9 cellular contexts compared by ENCODE assay signal in the genomic region with DNA sequence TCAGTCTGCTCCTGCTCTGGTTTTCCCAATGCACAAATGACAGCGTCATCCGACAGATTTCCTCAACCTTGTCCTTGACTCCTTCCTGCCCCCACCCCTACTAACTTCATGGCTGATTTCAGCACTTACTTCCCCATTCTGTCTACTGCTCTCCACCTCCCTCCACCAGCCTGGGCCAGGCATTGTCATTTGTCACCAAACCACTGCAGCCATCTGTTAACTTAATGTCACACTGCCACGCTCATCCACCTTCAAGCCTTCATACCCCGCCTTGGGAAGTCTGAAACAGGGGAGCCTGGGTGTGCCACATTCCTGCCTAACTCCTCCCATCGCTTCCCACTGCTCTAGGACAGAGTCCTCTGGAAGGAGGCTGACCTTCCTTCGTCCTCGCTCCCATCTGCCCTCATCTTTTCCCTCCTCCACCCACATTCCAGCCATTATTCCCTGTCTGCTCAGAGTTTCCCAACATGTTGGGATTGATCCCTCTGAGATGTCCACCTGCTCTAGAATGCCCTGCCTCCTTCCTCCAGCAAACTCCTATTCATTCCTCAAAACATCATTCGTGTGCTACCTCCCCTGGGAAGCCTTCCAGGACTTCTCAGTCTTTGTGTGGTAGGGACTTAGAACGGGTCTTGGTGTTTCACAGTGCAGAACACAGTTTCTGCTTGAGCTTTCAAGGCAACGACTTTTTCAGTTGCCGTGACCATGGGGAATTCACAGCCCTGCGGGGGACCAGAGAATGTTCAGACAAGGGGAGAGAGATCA. TPM values are rescaled to one million over a fixed set of nuclear protein-coding genes. Genes with fewer than 3 reads are reported as not detected.
A peak's percentile ranks its signal among the peaks of the same experiment; 100 is the strongest.
DNase-seq lines count a peak whose midpoint lies in the region; ATAC-seq and TF ChIP-seq lines count a peak whose summit lies in the region.
"Had no signal": no experiment of that assay in that cellular context is flagged by ENCODE, and none has a peak within 500 bp of the region (broad histone marks: within the 10 kb centered on the region; RNA-seq: fewer than 3 reads in every experiment).

No MANE protein-coding gene starts in this region.

- H3K4me3 Mint-ChIP-seq in CD8-positive, alpha-beta memory T cell: no peak overlapping the region
- no peak overlapping the region for H3K4me3 Mint-ChIP-seq in WTC11

- peak; percentile 78 for ATAC-seq in HG02759 (IDR thresholded peaks at IDR 0.05; ENCODE audit: unreplicated experiment)
- ATAC-seq in HG02840 (IDR thresholded peaks at IDR 0.05; ENCODE audit: low FRiP score, unreplicated experiment): no peak
- ATAC-seq in WTC11: no peak

- H2BK120ac ChIP-seq in mesendoderm (ENCODE audit: low read depth, low read length): no peak overlapping the region

- no peak overlapping the region for H4K8ac ChIP-seq in mesendoderm (ENCODE audit: low read depth, low read length)

- no peak for DNase-seq in CD8-positive, alpha-beta memory T cell
- DNase-seq in SKM-1 (lab: John Stamatoyannopoulos, UW; ENCODE audit: unreplicated experiment) (peak; percentile 87), mesendoderm (peak; percentile 53), DMS153 treated with DMSO at 0.1 percent for 48 hours (lab: John Stamatoyannopoulos, UW; ENCODE audit: unreplicated experiment) (no peak), WTC11 (ENCODE audit: low spot score) (no peak), glomerular visceral epithelial cell (ENCODE audit: extremely low spot score) (no peak)
- DNase-seq: amniotic stem cell had no signal

- POLR2A ChIA-PET in CD8-positive, alpha-beta memory T cell (lab: Charles Lee): no interaction called here
- POLR2A ChIA-PET in WTC11 (lab: Charles Lee): no interaction called here

- H3K4me1 ChIP-seq in CD8-positive, alpha-beta memory T cell (ENCODE audit: insufficient read depth, low read length): peaks cover 15% of the 10 kb centered on the region
- peaks cover 5% of the 10 kb centered on the region for H3K4me1 ChIP-seq in mesendoderm (ENCODE audit: control insufficient read depth, low read depth, low read length)

- no peak overlapping the region for H3K9ac ChIP-seq in mesendoderm (ENCODE audit: low read length)

- no peak overlapping the region for H3K23ac ChIP-seq in mesendoderm (ENCODE audit: low read length)

- no peaks in the 10 kb centered on the region for H3K27me3 ChIP-seq in CD8-positive, alpha-beta memory T cell (ENCODE audit: insufficient read depth, low read length, poor library complexity, severe bottlenecking)
- H3K27me3 ChIP-seq in mesendoderm (ENCODE audit: insufficient read depth, low read length, poor library complexity): no peaks in the 10 kb centered on the region

- no peak overlapping the region for H3K4ac ChIP-seq in mesendoderm (ENCODE audit: low read depth, low read length)

- no peaks in the 10 kb centered on the region for H3K9me3 Mint-ChIP-seq in CD8-positive, alpha-beta memory T cell
- no peaks in the 10 kb centered on the region for H3K9me3 Mint-ChIP-seq in WTC11

- TF ChIP-seq CTCF in WTC11 (IDR thresholded peaks at IDR 0.05): no peak

- no peak overlapping the region for H3K18ac ChIP-seq in mesendoderm (ENCODE audit: low read length)

- H3K27ac Mint-ChIP-seq in CD8-positive, alpha-beta memory T cell: peak overlapping the region in 5 of 8 donors; percentile 18 to 61 (median 38)
- no peak overlapping the region for H3K27ac Mint-ChIP-seq in WTC11

- H3K79me1 ChIP-seq in mesendoderm (ENCODE audit: low read length): no peaks in the 10 kb centered on the region

- no CpG with 5 or more reads among the region's 12 CpGs for WGBS in mesendoderm (ENCODE audit: extremely low coverage, insufficient coverage, low lambda C conversion rate)

- H2AK5ac ChIP-seq in mesendoderm (ENCODE audit: low read length): no peak overlapping the region

- no peak overlapping the region for H4K5ac ChIP-seq in mesendoderm (ENCODE audit: low read length)

- no peaks in the 10 kb centered on the region for H3K9me3 ChIP-seq in CD8-positive, alpha-beta memory T cell (ENCODE audit: low read length)

- CTCF ChIA-PET in CD8-positive, alpha-beta memory T cell (lab: Charles Lee): no interaction called here
- CTCF ChIA-PET in WTC11 (lab: Charles Lee): no interaction called here

- H3K27ac ChIP-seq in CD8-positive, alpha-beta memory T cell (ENCODE audit: low read depth, low read length): no peak overlapping the region
- H3K27ac ChIP-seq in mesendoderm (ENCODE audit: low read depth, low read length): no peak overlapping the region

- no peaks in the 10 kb centered on the region for H3K36me3 ChIP-seq in CD8-positive, alpha-beta memory T cell (ENCODE audit: insufficient read depth, low read length)
- H3K36me3 ChIP-seq in mesendoderm (ENCODE audit: control insufficient read depth, insufficient read depth, low read length): no peaks in the 10 kb centered on the region

- no peak overlapping the region for H3K4me2 ChIP-seq in mesendoderm (ENCODE audit: low read length)

- no peak overlapping the region for H3K4me3 ChIP-seq in CD8-positive, alpha-beta memory T cell (ENCODE audit: low read length)
- H3K4me3 ChIP-seq in mesendoderm (ENCODE audit: low read length): no peak overlapping the region

- no peak overlapping the region for H3K56ac ChIP-seq in mesendoderm (ENCODE audit: low read length)

- H3K79me2 ChIP-seq in mesendoderm (ENCODE audit: control insufficient read depth, insufficient read depth, low read length): no peaks in the 10 kb centered on the region

- H2BK5ac ChIP-seq in mesendoderm (ENCODE audit: low read length): no peak overlapping the region

- peaks cover 13 to 24% (median 14%) of the 10 kb centered on the region in 3 donors for H3K4me1 Mint-ChIP-seq in CD8-positive, alpha-beta memory T cell
- peaks cover 27% of the 10 kb centered on the region for H3K4me1 Mint-ChIP-seq in WTC11

- H2BK15ac ChIP-seq in mesendoderm (replicated peaks; ENCODE audit: low read depth): no peak overlapping the region

- peaks cover 0 to 6% of the 10 kb centered on the region in 2 donors for H3K27me3 Mint-ChIP-seq in CD8-positive, alpha-beta memory T cell
- H3K27me3 Mint-ChIP-seq in WTC11 (ENCODE audit: low read depth): peaks cover 3% of the 10 kb centered on the region

- H3K36me3 Mint-ChIP-seq in CD8-positive, alpha-beta memory T cell: no peaks in the 10 kb centered on the region
- H3K36me3 Mint-ChIP-seq in WTC11: no peaks in the 10 kb centered on the region

TF ChIP-seq in WTC11, 78 proteins besides CTCF, POLR2A, EP300 and RAD21:
- TF ChIP-seq MXD4 (CRISPR knock-in tag; IDR thresholded peaks at IDR 0.05; ENCODE audit: borderline replicate concordance): no peak

RNA-seq across cellular contexts. Expression of a gene that starts 42.2 kb away (rescaled TPM):
- total RNA-seq in CD8-positive, alpha-beta memory T cell: 10 to 100 TPM; 23.3 TPM
- polyA plus RNA-seq in CD8-positive, alpha-beta memory T cell: 7.0 TPM
- polyA plus RNA-seq in mesendoderm (2013, experiment 1 of 2): 25.8 TPM
- 23.8 TPM for polyA plus RNA-seq in mesendoderm (2013, experiment 2 of 2)
- 26.7 to 44.7 TPM (median 29.5 TPM) in 3 replicates for total RNA-seq in WTC11 (2021)

Comparison
In these comparisons a context has a peak if more than half of its experiments do, and no peak if none do; other contexts are left out.
1. DNase-seq: peak in SKM-1 (single experiment) and mesendoderm (single experiment); none in CD8-positive, alpha-beta memory T cell (0 of 5), DMS153 treated with DMSO at 0.1 percent for 48 hours (single experiment), WTC11 (single experiment) and glomerular visceral epithelial cell (single experiment).